ENCODE assay signal across 15 cellular contexts in the genomic region with DNA sequence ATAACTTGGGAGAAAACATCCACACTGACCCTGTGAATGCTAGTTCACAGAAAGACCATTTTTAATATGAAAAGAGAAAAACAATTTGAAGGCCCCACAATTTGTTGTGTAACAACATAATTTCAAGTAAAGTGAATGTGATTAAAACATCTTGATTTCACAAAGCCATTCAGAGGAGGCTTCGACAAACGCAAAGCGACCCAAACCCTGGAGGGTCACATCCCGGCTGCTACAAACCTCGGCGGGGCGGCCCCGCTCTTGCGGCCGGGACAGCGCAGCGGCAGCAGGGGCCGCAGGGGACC. TPM values are rescaled to one million over a fixed set of nuclear protein-coding genes. Genes with fewer than 3 reads are reported as not detected.
DNase-seq lines count a peak whose midpoint lies in the region; ATAC-seq and TF ChIP-seq lines count a peak whose summit lies in the region.
"Had no signal": no experiment of that assay in that cellular context is flagged by ENCODE, and none has a peak within 500 bp of the region (broad histone marks: within the 10 kb centered on the region; RNA-seq: fewer than 3 reads in every experiment).

No MANE protein-coding gene starts in this region.

- POLR2A ChIA-PET in naive thymus-derived CD8-positive, alpha-beta T cell (lab: Charles Lee): no interaction called here

- TF ChIP-seq CTCF in heart left ventricle (IDR thresholded peaks at IDR 0.05) (no peak), breast epithelium (IDR thresholded peaks at IDR 0.05) (no peak), type B pancreatic cell (conservative IDR thresholded peaks at IDR 0.05) (no peak)

- H3K9me3 ChIP-seq in heart left ventricle: no peaks in the 10 kb centered on the region
- no peaks in the 10 kb centered on the region for H3K9me3 ChIP-seq in breast epithelium
- H3K9me3 ChIP-seq: esophagus squamous epithelium had no signal

- H3K4me3 Mint-ChIP-seq in naive thymus-derived CD8-positive, alpha-beta T cell: peak overlapping the region in 6 of 10 donors; percentile 10 to 45 (median 38)
- H3K4me3 Mint-ChIP-seq in type B pancreatic cell: peak overlapping the region; percentile 77

- no peak for DNase-seq in heart left ventricle
- DNase-seq in cardiac septum (ENCODE audit: low spot score): no peak
- no peak for DNase-seq in breast epithelium (ENCODE audit: low spot score in 2 of 2)
- no peak for DNase-seq in naive thymus-derived CD8-positive, alpha-beta T cell
- no peak for DNase-seq in type B pancreatic cell (ENCODE audit: extremely low spot score, unreplicated experiment)
- no peak for DNase-seq in NCI-H187 (lab: John Stamatoyannopoulos, UW)
- DNase-seq in NCI-H1048 (lab: John Stamatoyannopoulos, UW): no peak
- no peak for DNase-seq in medulla oblongata (ENCODE audit: extremely low spot score)
- DNase-seq: activated CD4-positive, CD25-positive, alpha-beta regulatory T cell; central memory CD4-positive, alpha-beta T cell; EL; esophagus squamous epithelium; KG1; NCI-H1930 had no signal

- 61 to 67% (median 66%) methylated on average over 12 to 13 of the region's 13 CpGs for WGBS in heart left ventricle, 4 donors

- H3K4me1 Mint-ChIP-seq in naive thymus-derived CD8-positive, alpha-beta T cell: peaks cover 8 to 20% (median 17%) of the 10 kb centered on the region in 4 donors
- H3K4me1 Mint-ChIP-seq in type B pancreatic cell (ENCODE audit: unreplicated experiment): peaks cover 58% of the 10 kb centered on the region

- H3K27ac Mint-ChIP-seq in naive thymus-derived CD8-positive, alpha-beta T cell: no peak overlapping the region
- peak overlapping the region; percentile 22 for H3K27ac Mint-ChIP-seq in type B pancreatic cell
- H3K27ac Mint-ChIP-seq: activated T-helper 1 cell treated with anti-CD3 and anti-CD28 coated beads, Interleukin-12 subunit alpha, Interleukin-12 subunit beta, Interleukin-2, Interleukin-4 antibody, amounts not matched to agents 30 ng/mL and 10 ng/mL and 1 ng/mL, durations not matched to agents 14 hours and 24 hours and 36 hours had no signal

- H3K27me3 ChIP-seq in heart left ventricle: peaks cover 0 to 79% (median 41%) of the 10 kb centered on the region in 9 donors
- H3K27me3 ChIP-seq in breast epithelium: peaks cover 0 to 6% of the 10 kb centered on the region in 2 donors

- H3K36me3 ChIP-seq in heart left ventricle (no peaks in the 10 kb centered on the region), breast epithelium (no peaks in the 10 kb centered on the region)

- H3K4me3 ChIP-seq in heart left ventricle: peak overlapping the region; percentile 34 to 86 (median 64)
- peak overlapping the region; percentile 60 to 87 (median 70) for H3K4me3 ChIP-seq in breast epithelium

- ATAC-seq in heart left ventricle: no peak
- ATAC-seq in naive thymus-derived CD8-positive, alpha-beta T cell: no peak

- intact Hi-C loops in heart left ventricle (cut with DNase I): no loop called here
- intact Hi-C loops in cardiac septum (cut with DNase I): loop anchor here (5.0 to 10.0 kb wide), 2 partner anchors 64 to 141 kb away; no protein-coding TSS in a partner anchor
- intact Hi-C loops in breast epithelium (cut with DNase I; ENCODE audit: low total_unique reads): no loop called here

- peaks cover 35 to 70% (median 54%) of the 10 kb centered on the region in 5 donors for H3K27me3 Mint-ChIP-seq in naive thymus-derived CD8-positive, alpha-beta T cell
- peaks cover 68% of the 10 kb centered on the region for H3K27me3 Mint-ChIP-seq in type B pancreatic cell

- peaks cover 0 to 32% (median 15%) of the 10 kb centered on the region in 12 donors for H3K4me1 ChIP-seq in heart left ventricle
- H3K4me1 ChIP-seq in breast epithelium: no peaks in the 10 kb centered on the region

- H3K36me3 Mint-ChIP-seq in naive thymus-derived CD8-positive, alpha-beta T cell: peaks cover 21 to 35% (median 22%) of the 10 kb centered on the region in 3 donors
- peaks cover 16% of the 10 kb centered on the region for H3K36me3 Mint-ChIP-seq in type B pancreatic cell

- no peaks in the 10 kb centered on the region for H3K9me3 Mint-ChIP-seq in naive thymus-derived CD8-positive, alpha-beta T cell
- no peaks in the 10 kb centered on the region for H3K9me3 Mint-ChIP-seq in type B pancreatic cell
- H3K9me3 Mint-ChIP-seq: activated T-helper 1 cell treated with anti-CD3 and anti-CD28 coated beads, Interleukin-12 subunit alpha, Interleukin-12 subunit beta, Interleukin-2, Interleukin-4 antibody, amounts not matched to agents 30 ng/mL and 10 ng/mL and 1 ng/mL, durations not matched to agents 14 hours and 24 hours and 36 hours had no signal

- TF ChIP-seq POLR2A in heart left ventricle (IDR thresholded peaks at IDR 0.05) (no peak), breast epithelium (IDR thresholded peaks at IDR 0.05) (no peak)

- peak overlapping the region in 7 of 12 donors; percentile 41 to 90 (median 78) for H3K27ac ChIP-seq in heart left ventricle
- no peak overlapping the region for H3K27ac ChIP-seq in breast epithelium

RNA-seq across cellular contexts. Expression of gene FOXC1, which starts 14.0 kb away (rescaled TPM):
- total RNA-seq in heart left ventricle (1 to 10 TPM; 1.8 to 6.3 (median 3.5) TPM), cardiac septum (6.4 TPM), breast epithelium (10 to 100 TPM in 1 of 3 donors, 1 to 10 TPM in 2; 3.7 to 13.2 (median 7.5) TPM), type B pancreatic cell (ENCODE audit: low replicate concordance) (20.8 and 53.5 TPM in 2 replicates)
- 1 to 10 TPM; 2.1 to 2.9 TPM for polyA plus RNA-seq in heart left ventricle
- not detected for total RNA-seq in naive thymus-derived CD8-positive, alpha-beta T cell
- not detected for polyA plus RNA-seq in naive thymus-derived CD8-positive, alpha-beta T cell

Comparison
In these comparisons a context has a peak if more than half of its experiments do, and no peak if none do; other contexts are left out.
1. H3K27ac ChIP-seq: peak in heart left ventricle (7 of 12); none in breast epithelium (0 of 2).